In the genomic region with DNA sequence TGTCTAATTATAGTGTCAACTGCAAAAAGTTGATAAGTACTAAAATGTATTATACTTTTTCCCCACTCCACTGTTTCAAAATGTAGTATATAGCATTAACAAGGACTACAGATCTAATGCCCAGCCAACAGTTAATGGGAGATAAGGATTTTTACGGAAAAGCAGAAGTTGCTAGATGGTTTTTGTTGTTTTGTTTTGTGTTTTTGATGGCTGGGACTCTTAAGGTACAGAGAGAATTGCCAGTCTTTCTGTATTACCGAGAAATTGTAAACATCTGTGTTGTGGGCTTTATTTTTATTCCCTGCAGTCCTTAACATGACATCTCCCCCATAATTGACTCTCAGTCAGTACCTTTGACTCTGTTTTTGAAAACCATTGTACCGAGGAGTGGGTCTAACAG, we compare ENCODE assay signal across 15 cellular contexts. TPM values are rescaled to one million over a fixed set of nuclear protein-coding genes. Genes with fewer than 3 reads are reported as not detected.
DNase-seq lines count a peak whose midpoint lies in the region; ATAC-seq and TF ChIP-seq lines count a peak whose summit lies in the region.
"Had no signal": no experiment of that assay in that cellular context is flagged by ENCODE, and none has a peak within 500 bp of the region (broad histone marks: within the 10 kb centered on the region; RNA-seq: fewer than 3 reads in every experiment).

No MANE protein-coding gene starts in this region.

- H3K4me1 ChIP-seq in BLaER1: peaks cover 40% of the 10 kb centered on the region
- H3K4me1 ChIP-seq in Panc1 (ENCODE audit: control insufficient read depth, insufficient read depth, low read length): peaks cover 99% of the 10 kb centered on the region
- peaks cover 18 to 91% (median 43%) of the 10 kb centered on the region in 3 donors for H3K4me1 ChIP-seq in esophagus squamous epithelium
- peaks cover 63% of the 10 kb centered on the region for H3K4me1 ChIP-seq in rectal smooth muscle tissue (ENCODE audit: control insufficient read depth, insufficient read depth, low read length)

- TF ChIP-seq POLR2A in esophagus squamous epithelium (IDR thresholded peaks at IDR 0.05): no peak

- no peaks in the 10 kb centered on the region for H3K9me3 ChIP-seq in BLaER1
- no peaks in the 10 kb centered on the region for H3K9me3 ChIP-seq in Panc1 (ENCODE audit: control insufficient read depth, insufficient read depth, low read depth, low read length)
- H3K9me3 ChIP-seq in esophagus squamous epithelium: no peaks in the 10 kb centered on the region

- H3K27me3 ChIP-seq in BLaER1 (no peaks in the 10 kb centered on the region), Panc1 (ENCODE audit: control insufficient read depth, insufficient read depth, low read length) (no peaks in the 10 kb centered on the region), esophagus squamous epithelium (no peaks in the 10 kb centered on the region), rectal smooth muscle tissue (ENCODE audit: control insufficient read depth, insufficient read depth, low read length) (no peaks in the 10 kb centered on the region)

- TF ChIP-seq CTCF in Panc1 (IDR thresholded peaks at IDR 0.05) (no peak), esophagus squamous epithelium (IDR thresholded peaks at IDR 0.05) (no peak)

- BruUV-seq in Panc1 (replicated peaks; lab: Mats Ljungman, UMichigan): TSS peak; percentile 1

- DNase-seq in Panc1 (ENCODE audit: low read depth, low spot score) (no peak), esophagus squamous epithelium (lab: John Stamatoyannopoulos, UW) (no peak)
- no peak for DNase-seq in stimulated activated CD4-positive, alpha-beta T cell treated with anti-CD3 and anti-CD28 coated beads, Interleukin-12 subunit alpha, Interleukin-12 subunit beta, amount 100 ng/mL, for 4 hours
- no peak for DNase-seq in activated CD8-positive, alpha-beta memory T cell treated with anti-CD3 and anti-CD28 coated beads, Interleukin-2, amount 50 U/mL, for 48 hours
- DNase-seq: activated CD4-positive, CD25-positive, alpha-beta regulatory T cell treated with anti-CD3 and anti-CD28 coated beads, Interleukin-2, amount 50 U/mL, for 72 hours; DMS53; H9; KBM-7; NCI-H1436; NCI-H446 treated with DMSO at 0.1 percent for 48 hours had no signal

- intact Hi-C loops in Panc1 (cut with micrococcal nuclease; ENCODE audit: unreplicated experiment): loop anchor here (5.0 kb wide), 1 partner anchor 675 kb away; no protein-coding TSS in a partner anchor
- intact Hi-C loops in esophagus squamous epithelium (cut with DNase I): no loop called here

- peak overlapping the region; percentile 39 for H3K4me2 ChIP-seq in BLaER1

- H3K9ac ChIP-seq in BLaER1 (no peak overlapping the region), rectal smooth muscle tissue (ENCODE audit: low read length) (no peak overlapping the region)

- in situ Hi-C loops in Panc1 (cut with HindIII; ENCODE audit: low pct_unique_long_range_greater_than_20kb, low sequenced_read_pairs): no loop called here

- POLR2A ChIA-PET in Panc1 (lab: Charles Lee): no interaction called here

- H3K36me3 ChIP-seq in BLaER1: no peaks in the 10 kb centered on the region
- H3K36me3 ChIP-seq in Panc1 (ENCODE audit: control insufficient read depth, insufficient read depth, low read length): no peaks in the 10 kb centered on the region; the same call in 1 of the 2 replicates
- H3K36me3 ChIP-seq in esophagus squamous epithelium: no peaks in the 10 kb centered on the region
- no peaks in the 10 kb centered on the region for H3K36me3 ChIP-seq in rectal smooth muscle tissue (ENCODE audit: control insufficient read depth, insufficient read depth, low read length)

- H4K20me1 ChIP-seq in BLaER1: peaks cover 100% of the 10 kb centered on the region

- no peak for ATAC-seq in Panc1
- ATAC-seq in HG02884 (IDR thresholded peaks at IDR 0.05; ENCODE audit: unreplicated experiment): no peak
- no peak for ATAC-seq in HG03439 (IDR thresholded peaks at IDR 0.05; ENCODE audit: unreplicated experiment)
- ATAC-seq: esophagus mucosa had no signal

- no peak overlapping the region for H3K4me3 ChIP-seq in BLaER1
- peak overlapping the region in 1 of 2 experiments; percentile 7; a peak in 2 of 4 replicates for H3K4me3 ChIP-seq in Panc1 (ENCODE audit: low read depth in 2 of 2, low read length in 2 of 2)
- no peak overlapping the region for H3K4me3 ChIP-seq in esophagus squamous epithelium
- no peak overlapping the region for H3K4me3 ChIP-seq in rectal smooth muscle tissue (ENCODE audit: low read length)

- H3K27ac ChIP-seq in BLaER1: no peak overlapping the region
- peak overlapping the region; percentile 99 for H3K27ac ChIP-seq in Panc1 (ENCODE audit: low read length)
- peak overlapping the region in 3 of 4 donors; percentile 86 to 91 (median 87) for H3K27ac ChIP-seq in esophagus squamous epithelium
- peak overlapping the region; percentile 95 for H3K27ac ChIP-seq in rectal smooth muscle tissue (ENCODE audit: low read depth, low read length)

- WGBS in esophagus squamous epithelium, 2 donors: 58 to 61% methylated on average over 3 of the region's 3 CpGs

- CTCF ChIA-PET in Panc1 (lab: Charles Lee): no interaction called here

RNA-seq across cellular contexts. Expression of a gene that starts 44.0 kb away (rescaled TPM):
- total RNA-seq in Panc1 (2021; ENCODE audit: unreplicated experiment) (349 TPM), esophagus squamous epithelium (100 to 1,000 TPM in 1 of 4 donors, 10 to 100 TPM in 3; 21.2 to 105 (median 47.6) TPM)
- 213 TPM for polyA plus RNA-seq in Panc1 (2012; ENCODE audit: insufficient read length)
